ENCODE assay signal across 18 cellular contexts in genomic region chr10:71807557-71808510, GRCh38. TPM values are rescaled to one million over a fixed set of nuclear protein-coding genes. Genes with fewer than 3 reads are reported as not detected.
DNase-seq lines count a peak whose midpoint lies in the region; ATAC-seq and TF ChIP-seq lines count a peak whose summit lies in the region.
"Had no signal": no experiment of that assay in that cellular context is flagged by ENCODE, and none has a peak within 500 bp of the region (broad histone marks: within the 10 kb centered on the region; RNA-seq: fewer than 3 reads in every experiment).

No MANE protein-coding gene starts in this region.

- no peaks in the 10 kb centered on the region for H3K9me3 ChIP-seq in HEK293 (ENCODE audit: control insufficient read depth, insufficient read depth, low read depth, low read length)
- no peaks in the 10 kb centered on the region for H3K9me3 ChIP-seq in Panc1 (ENCODE audit: control insufficient read depth, insufficient read depth, low read depth, low read length)
- no peaks in the 10 kb centered on the region for H3K9me3 ChIP-seq in colonic mucosa

- H3K4me3 ChIP-seq in HEK293 (ENCODE audit: low read depth, low read length) = no peak overlapping the region
- H3K4me3 ChIP-seq in Panc1 (ENCODE audit: low read depth in 2 of 2, low read length in 2 of 2) = no peak overlapping the region
- no peak overlapping the region for H3K4me3 ChIP-seq in colonic mucosa
- H3K4me3 ChIP-seq: GM12878 had no signal

- H3K36me3 ChIP-seq in HEK293 (ENCODE audit: control insufficient read depth in 2 of 2, insufficient read depth in 1 of 2, low read length in 2 of 2) (no peaks in the 10 kb centered on the region), Panc1 (ENCODE audit: control insufficient read depth, insufficient read depth, low read length) (no peaks in the 10 kb centered on the region), colonic mucosa (no peaks in the 10 kb centered on the region)

- H3K27ac ChIP-seq in HEK293 (ENCODE audit: extremely low read depth, low read depth, low read length) (no peak overlapping the region), Panc1 (ENCODE audit: low read length) (no peak overlapping the region), colonic mucosa (no peak overlapping the region)
- H3K27ac ChIP-seq: C4-2B had no signal

- TF ChIP-seq CTCF in HEK293 (tag by site-specific recombination; IDR thresholded peaks at IDR 0.05) (no peak), Panc1 (IDR thresholded peaks at IDR 0.05) (no peak), colonic mucosa (IDR thresholded peaks at IDR 0.05) (no peak)

- H3K9ac ChIP-seq in colonic mucosa (ENCODE audit: low read depth in 2 of 2, low read length in 2 of 2) = no peak overlapping the region

- DNase-seq in Panc1 (ENCODE audit: low read depth, low spot score) (no peak), colonic mucosa (peak; percentile 18), posterior vena cava (ENCODE audit: low spot score) (peak; percentile 81), ACHN (no peak), dermis blood vessel endothelial cell (no peak), DMS79 (lab: John Stamatoyannopoulos, UW) (no peak)
- no peak for DNase-seq in stimulated activated CD4-positive, alpha-beta T cell treated with anti-CD3 and anti-CD28 coated beads, Interleukin-4, amount 100 ng/mL, for 1 hour
- DNase-seq: AML-193; CD4-positive, alpha-beta T cell; DND-41; EL; GOT3; H7 had no signal

- peaks cover 6% of the 10 kb centered on the region; the same call in 1 of the 2 replicates for H3K4me1 ChIP-seq in HEK293 (ENCODE audit: control insufficient read depth, insufficient read depth, low read length)
- peaks cover 10% of the 10 kb centered on the region for H3K4me1 ChIP-seq in Panc1 (ENCODE audit: control insufficient read depth, insufficient read depth, low read length)
- peaks cover 3% of the 10 kb centered on the region for H3K4me1 ChIP-seq in colonic mucosa

- in situ Hi-C loops in Panc1 (cut with HindIII; ENCODE audit: low pct_unique_long_range_greater_than_20kb, low sequenced_read_pairs) (no loop called here), ACHN (cut with HindIII; ENCODE audit: low pct_ligation_motif_present, low pct_unique_long_range_greater_than_20kb, low sequenced_read_pairs) (no loop called here)

- CTCF ChIA-PET in HEK293 (lab: Yijun Ruan, JAX) (interaction anchor here (1.5 kb wide), 1 partner anchor 88 kb away, joined by 4 read pairs; no protein-coding TSS in a partner anchor), Panc1 (lab: Charles Lee) (no interaction called here)

- BruUV-seq in Panc1 (replicated peaks; lab: Mats Ljungman, UMichigan) = TSS peak; percentile 68

- H3K27me3 ChIP-seq in Panc1 (ENCODE audit: control insufficient read depth, insufficient read depth, low read length) (no peaks in the 10 kb centered on the region), colonic mucosa (no peaks in the 10 kb centered on the region)

- intact Hi-C loops in Panc1 (cut with micrococcal nuclease; ENCODE audit: unreplicated experiment) = no loop called here
- intact Hi-C loops in colonic mucosa (cut with DNase I) = no loop called here
- intact Hi-C loops in posterior vena cava (cut with DNase I) = no loop called here

- no peak for ATAC-seq in Panc1
- ATAC-seq: GM12878, HCT116, HepG2 had no signal

- POLR2A ChIA-PET in HEK293 (lab: Yijun Ruan, JAX) (no interaction called here), Panc1 (lab: Charles Lee) (no interaction called here)

TF ChIP-seq in HEK293, 187 proteins besides CTCF, POLR2A, EP300 and RAD21:
- peak; percentile 97 for TF ChIP-seq ZNF366 (tag by site-specific recombination; conservative IDR thresholded peaks at IDR 0.05)
- peak; percentile 55 for TF ChIP-seq EGR2 (tag by site-specific recombination; IDR thresholded peaks at IDR 0.05; ENCODE audit: low read depth)
- TF ChIP-seq ZBTB48 (tag by site-specific recombination; IDR thresholded peaks at IDR 0.05) = no peak
- peak; percentile 71; the same call in 1 of the 2 replicates for TF ChIP-seq ZBTB17 (tag by site-specific recombination; IDR thresholded peaks at IDR 0.05)
- TF ChIP-seq ZFHX2 (tag by site-specific recombination; conservative IDR thresholded peaks at IDR 0.05) = 0 out of 2 replicates have a peak, but pooled peaks have one; percentile 18

RNA-seq across cellular contexts. Expression of gene VSIR, which starts 34.5 kb away (rescaled TPM):
- total RNA-seq in Panc1 (2021; ENCODE audit: unreplicated experiment) = 34.9 TPM
- 45.4 TPM for polyA plus RNA-seq in Panc1 (2012; ENCODE audit: insufficient read length)
- 10 to 100 TPM; 41.2 to 42.8 TPM for total RNA-seq in colonic mucosa
- 100 to 1,000 TPM; 126 to 135 TPM for total RNA-seq in posterior vena cava
- 25.1 and 42.2 TPM in 2 replicates for total RNA-seq in dermis blood vessel endothelial cell

RNA-seq across cellular contexts. Expression of gene PSAP, which starts 43.2 kb away (rescaled TPM):
- total RNA-seq in Panc1 (2021; ENCODE audit: unreplicated experiment) = 3,649 TPM
- polyA plus RNA-seq in Panc1 (2012; ENCODE audit: insufficient read length) = 4,189 TPM
- total RNA-seq in colonic mucosa = 100 to 1,000 TPM; 363 to 629 TPM
- total RNA-seq in posterior vena cava = 1,000 to 10,000 TPM in 1 of 2 donors, 100 to 1,000 TPM in 1; 787 to 1,159 TPM
- 763 and 907 TPM in 2 replicates for total RNA-seq in dermis blood vessel endothelial cell

Comparison
In these comparisons a context has a peak if more than half of its experiments do, and no peak if none do; other contexts are left out.
1. DNase-seq: peak in colonic mucosa (single experiment) and posterior vena cava (single experiment); none in Panc1 (single experiment), ACHN (single experiment), dermis blood vessel endothelial cell (single experiment), DMS79 (single experiment) and stimulated activated CD4-positive, alpha-beta T cell treated with anti-CD3 and anti-CD28 coated beads, Interleukin-4, amount 100 ng/mL, for 1 hour (single experiment).